ENCODE assay signal across 14 cellular contexts in the genomic region with DNA sequence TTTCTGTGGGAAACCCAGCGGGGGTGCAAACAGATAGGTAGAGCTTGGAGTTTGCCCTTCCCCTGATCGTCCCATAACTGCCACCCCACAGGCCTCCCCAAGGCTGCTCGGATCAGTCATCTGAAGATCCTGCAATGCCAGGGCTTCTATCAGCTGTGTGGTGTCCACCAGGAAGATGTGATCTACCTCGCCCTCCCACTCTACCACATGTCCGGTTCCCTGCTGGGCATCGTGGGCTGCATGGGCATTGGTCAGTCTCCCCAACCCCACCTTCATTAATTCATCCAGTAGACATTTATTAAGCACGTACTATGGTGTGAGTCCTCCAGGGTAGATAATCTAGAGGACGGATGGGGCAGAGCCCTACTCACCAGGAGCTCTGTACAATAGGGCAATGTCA. TPM values are rescaled to one million over a fixed set of nuclear protein-coding genes. Genes with fewer than 3 reads are reported as not detected.
A peak's percentile ranks its signal among the peaks of the same experiment; 100 is the strongest.
DNase-seq lines count a peak whose midpoint lies in the region; ATAC-seq, FAIRE-seq and TF ChIP-seq lines count a peak whose summit lies in the region.
"Had no signal": no experiment of that assay in that cellular context is flagged by ENCODE, and none has a peak within 500 bp of the region (broad histone marks: within the 10 kb centered on the region; RNA-seq: fewer than 3 reads in every experiment).

No MANE protein-coding gene starts in this region.

- peaks cover 16% of the 10 kb centered on the region for H3K4me1 Mint-ChIP-seq in CD4-positive, alpha-beta T cell (ENCODE audit: low read depth)
- H3K4me1 Mint-ChIP-seq in neural progenitor cell = peaks cover 12% of the 10 kb centered on the region

- peak overlapping the region; percentile 57 for H3K9ac ChIP-seq in NT2/D1 (ENCODE audit: insufficient read length, low read depth)
- peak overlapping the region; percentile 14 for H3K9ac ChIP-seq in endocrine pancreas (ENCODE audit: control insufficient read depth, insufficient read depth, low read length)
- no peak overlapping the region for H3K9ac ChIP-seq in neural progenitor cell

- H3K27me3 Mint-ChIP-seq in CD4-positive, alpha-beta T cell = no peaks in the 10 kb centered on the region
- peaks cover 25% of the 10 kb centered on the region for H3K27me3 Mint-ChIP-seq in neural progenitor cell (ENCODE audit: insufficient read depth, low read depth)

- no peaks in the 10 kb centered on the region for H3K79me2 ChIP-seq in neural progenitor cell (ENCODE audit: low read depth)

- CTCF ChIA-PET in CD4-positive, alpha-beta T cell (lab: Charles Lee) = interaction anchor here (1.0 kb wide), 1 partner anchor 8 kb away, joined by 4 read pairs; no protein-coding TSS in a partner anchor

- no peak for TF ChIP-seq CTCF in CD4-positive, alpha-beta T cell (IDR thresholded peaks at IDR 0.05)
- no peak for TF ChIP-seq CTCF in neural progenitor cell (IDR thresholded peaks at IDR 0.05)

- H3K9me3 ChIP-seq in CD4-positive, alpha-beta T cell (ENCODE audit: control insufficient read depth, low read length) = no peaks in the 10 kb centered on the region
- no peaks in the 10 kb centered on the region for H3K9me3 ChIP-seq in NT2/D1 (ENCODE audit: insufficient read depth, low read length)
- H3K9me3 ChIP-seq in endocrine pancreas (ENCODE audit: control insufficient read depth, low read length) = no peaks in the 10 kb centered on the region
- no peaks in the 10 kb centered on the region for H3K9me3 ChIP-seq in neural progenitor cell (ENCODE audit: low read depth)
- H3K9me3 ChIP-seq: prostate gland, uterus had no signal

- H3K36me3 Mint-ChIP-seq in CD4-positive, alpha-beta T cell (ENCODE audit: low read depth) = no peaks in the 10 kb centered on the region
- peaks cover 14% of the 10 kb centered on the region for H3K36me3 Mint-ChIP-seq in neural progenitor cell

- H3K27ac Mint-ChIP-seq in CD4-positive, alpha-beta T cell = peak overlapping the region; percentile 0
- peak overlapping the region; percentile 78 for H3K27ac Mint-ChIP-seq in neural progenitor cell

- H4K20me1 ChIP-seq in neural progenitor cell (ENCODE audit: low read depth) = peaks cover 7% of the 10 kb centered on the region

- intact Hi-C loops in CD4-positive, alpha-beta T cell (cut with DNase I, micrococcal nuclease) = no loop called here

- H3F3A ChIP-seq in neural progenitor cell (ENCODE audit: low read depth) = peaks cover 26% of the 10 kb centered on the region

- FAIRE-seq in urothelium cell line (lab: Jason Lieb, UNC) = no peak
- FAIRE-seq: D721Med, islet of Langerhans had no signal

- H3K4me3 ChIP-seq in NT2/D1 (ENCODE audit: insufficient read length, low read depth) = no peak overlapping the region
- H3K4me3 ChIP-seq in endocrine pancreas (ENCODE audit: control insufficient read depth, insufficient read depth, low read length) = no peak overlapping the region
- H3K4me3 ChIP-seq in neural progenitor cell = no peak overlapping the region

- H3K9me3 Mint-ChIP-seq in CD4-positive, alpha-beta T cell = no peaks in the 10 kb centered on the region
- no peaks in the 10 kb centered on the region for H3K9me3 Mint-ChIP-seq in neural progenitor cell

- H3K36me3 ChIP-seq in NT2/D1 (ENCODE audit: insufficient read depth, insufficient read length, low read length) = peaks cover 44% of the 10 kb centered on the region
- H3K36me3 ChIP-seq in endocrine pancreas (ENCODE audit: control insufficient read depth, insufficient read depth, low read length) = no peaks in the 10 kb centered on the region
- no peaks in the 10 kb centered on the region for H3K36me3 ChIP-seq in neural progenitor cell
- H3K36me3 ChIP-seq: uterus had no signal

- H2AFZ ChIP-seq in neural progenitor cell (replicated peaks) = no peak overlapping the region

- peak overlapping the region; percentile 96 for H3K4me2 ChIP-seq in neural progenitor cell

- H3K4me1 ChIP-seq in NT2/D1 (ENCODE audit: insufficient read depth, insufficient read length) (peaks cover 28% of the 10 kb centered on the region), endocrine pancreas (ENCODE audit: control insufficient read depth, insufficient read depth, low read length) (no peaks in the 10 kb centered on the region), neural progenitor cell (peaks cover 10% of the 10 kb centered on the region)

- POLR2A ChIA-PET in CD4-positive, alpha-beta T cell (lab: Charles Lee) = interaction anchor here (2.0 kb wide), 1 partner anchor 143 kb away, joined by 9 read pairs; a partner anchor contains a TSS

- H3K27ac ChIP-seq in CD4-positive, alpha-beta T cell (ENCODE audit: low read depth, low read length) = no peak overlapping the region
- H3K27ac ChIP-seq in neural progenitor cell = no peak overlapping the region

- H3K27me3 ChIP-seq in CD4-positive, alpha-beta T cell (ENCODE audit: control insufficient read depth, insufficient read depth, low read length) = no peaks in the 10 kb centered on the region
- H3K27me3 ChIP-seq in NT2/D1 (ENCODE audit: insufficient read depth, insufficient read length) (no peaks in the 10 kb centered on the region), endocrine pancreas (ENCODE audit: control insufficient read depth, insufficient read depth, low read length) (no peaks in the 10 kb centered on the region), neural progenitor cell (peaks cover 6% of the 10 kb centered on the region)
- H3K27me3 ChIP-seq: uterus had no signal

- no peak for ATAC-seq in CD4-positive, alpha-beta T cell (ENCODE audit: poor library complexity)

- H3K4me3 Mint-ChIP-seq in CD4-positive, alpha-beta T cell = peak overlapping the region; percentile 78
- peak overlapping the region; percentile 82 for H3K4me3 Mint-ChIP-seq in neural progenitor cell

- no peak for DNase-seq in CD4-positive, alpha-beta T cell
- DNase-seq in NT2/D1 (ENCODE audit: low read depth, low spot score) (no peak), neural progenitor cell (ENCODE audit: low spot score) (no peak), SHP77 treated with DMSO at 0.1 percent for 48 hours (lab: John Stamatoyannopoulos, UW) (no peak), NCI-H446 (lab: John Stamatoyannopoulos, UW) (no peak), urothelium cell line (ENCODE audit: low spot score) (no peak)
- no peak for DNase-seq in stimulated activated CD4-positive, alpha-beta T cell treated with anti-CD3 and anti-CD28 coated beads, Interleukin-15, amount 100 ng/mL, for 24 hours
- DNase-seq: activated CD4-positive, alpha-beta T cell treated with anti-CD3 and anti-CD28 coated beads, Interleukin-2, amount 50 U/mL, for 48 hours; NCI-H69 had no signal

RNA-seq across cellular contexts. Expression of a gene that starts 1.8 kb away (rescaled TPM):
- total RNA-seq in CD4-positive, alpha-beta T cell = 1 to 10 TPM; 3.8 to 4.4 TPM
- total RNA-seq in neural progenitor cell (ENCODE audit: low replicate concordance) = 8.2 and 10.1 TPM in 2 replicates

RNA-seq across cellular contexts. Expression of a gene that starts 49.1 kb away (rescaled TPM):
- total RNA-seq in CD4-positive, alpha-beta T cell = 10 to 100 TPM; 24.9 to 27.4 TPM
- 45.1 and 58.8 TPM in 2 replicates for total RNA-seq in neural progenitor cell (ENCODE audit: low replicate concordance)
